ENCODE assay signal across 12 cellular contexts in the genomic region with DNA sequence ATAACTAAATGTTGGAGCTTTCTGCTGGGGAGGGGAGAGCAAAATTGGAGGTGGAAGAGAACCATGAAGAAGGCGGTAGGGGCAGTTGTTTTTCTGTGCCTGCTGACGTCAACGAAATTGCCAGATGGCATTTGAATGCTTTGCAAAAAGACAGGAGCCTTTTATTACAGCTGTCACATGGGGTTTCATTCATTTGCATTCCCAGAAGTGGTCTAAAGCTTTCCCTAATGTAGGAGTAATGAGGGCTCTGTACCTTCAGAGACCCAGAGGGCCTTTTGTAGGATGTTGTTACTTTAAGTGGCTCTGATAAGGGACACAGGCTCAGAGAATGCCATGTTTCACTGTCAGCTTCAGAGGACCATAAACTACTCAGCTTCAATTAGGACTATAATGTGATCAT.
DNase-seq lines count a peak whose midpoint lies in the region; ATAC-seq and TF ChIP-seq lines count a peak whose summit lies in the region.
"Had no signal": no experiment of that assay in that cellular context is flagged by ENCODE, and none has a peak within 500 bp of the region (broad histone marks: within the 10 kb centered on the region; RNA-seq: fewer than 3 reads in every experiment).

No MANE protein-coding gene starts in this region.

- H3K36me3 ChIP-seq in sigmoid colon = no peaks in the 10 kb centered on the region
- H3K36me3 ChIP-seq: spleen had no signal

- CTCF ChIA-PET in GM10248 (lab: Yijun Ruan, JAX) = interaction anchor here (2.0 kb wide), 1 partner anchor 13 kb away, joined by 7 read pairs; no protein-coding TSS in a partner anchor

- no peak for TF ChIP-seq POLR2A in sigmoid colon (IDR thresholded peaks at IDR 0.05)

- H3K4me3 Mint-ChIP-seq in stimulated activated naive CD8-positive, alpha-beta T cell treated with anti-CD3 and anti-CD28 coated beads, Interleukin-15, amount 100 ng/mL, for 72 hours = no peak overlapping the region
- H3K4me3 Mint-ChIP-seq: memory B cell had no signal

- H3K4me1 Mint-ChIP-seq in stimulated activated naive CD8-positive, alpha-beta T cell treated with anti-CD3 and anti-CD28 coated beads, Interleukin-15, amount 100 ng/mL, for 72 hours = no peaks in the 10 kb centered on the region
- H3K4me1 Mint-ChIP-seq: memory B cell had no signal

- 80 to 89% methylated on average over 3 of the region's 3 CpGs for WGBS in sigmoid colon, 2 donors

- TF ChIP-seq EP300 in sigmoid colon (IDR thresholded peaks at IDR 0.05) = peak in 1 of 4 donors; percentile 62

- no peaks in the 10 kb centered on the region for H3K27me3 Mint-ChIP-seq in stimulated activated naive CD8-positive, alpha-beta T cell treated with anti-CD3 and anti-CD28 coated beads, Interleukin-15, amount 100 ng/mL, for 72 hours
- H3K27me3 Mint-ChIP-seq: memory B cell had no signal

- H3K27ac ChIP-seq in sigmoid colon = peak overlapping the region; percentile 27 to 75 (median 67)
- H3K27ac ChIP-seq: spleen had no signal

- H3K27ac Mint-ChIP-seq in stimulated activated naive CD8-positive, alpha-beta T cell treated with anti-CD3 and anti-CD28 coated beads, Interleukin-15, amount 100 ng/mL, for 72 hours = no peak overlapping the region
- H3K27ac Mint-ChIP-seq: memory B cell had no signal

- no peaks in the 10 kb centered on the region for H3K9me3 ChIP-seq in sigmoid colon
- H3K9me3 ChIP-seq: spleen had no signal

- no peaks in the 10 kb centered on the region for H3K27me3 ChIP-seq in sigmoid colon
- H3K27me3 ChIP-seq: spleen had no signal

- peak; percentile 75; the same call in 2 of the 3 replicates for ATAC-seq in SK-N-SH treated with all-trans-retinoic acid at 6 μM for 48 hours
- no peak for ATAC-seq in stimulated activated naive CD8-positive, alpha-beta T cell treated with anti-CD3 and anti-CD28 coated beads, Interleukin-15, amount 100 ng/mL, for 72 hours
- ATAC-seq: GM12878, PC-3 had no signal

- no peaks in the 10 kb centered on the region for H3K9me3 Mint-ChIP-seq in stimulated activated naive CD8-positive, alpha-beta T cell treated with anti-CD3 and anti-CD28 coated beads, Interleukin-15, amount 100 ng/mL, for 72 hours

- no peak for TF ChIP-seq CTCF in sigmoid colon (IDR thresholded peaks at IDR 0.05)
- TF ChIP-seq CTCF in GM10248 (IDR thresholded peaks at IDR 0.05; ENCODE audit: control extremely low read depth, extremely low read depth, low read depth, missing control alignments) = no peak

- intact Hi-C loops in sigmoid colon (cut with DNase I) = no loop called here

- POLR2A ChIA-PET in GM10248 (lab: Yijun Ruan, JAX) = no interaction called here

- peaks cover 0 to 87% (median 54%) of the 10 kb centered on the region in 4 donors for H3K4me1 ChIP-seq in sigmoid colon
- H3K4me1 ChIP-seq: spleen had no signal

- DNase-seq in NCI-H187 treated with DMSO at 0.1 percent for 48 hours (lab: John Stamatoyannopoulos, UW) (peak; percentile 77), hippocampal formation (lab: John Stamatoyannopoulos, UW) (peak; percentile 42 to 88), sigmoid colon (no peak), amniotic stem cell (lab: John Stamatoyannopoulos, UW) (no peak), GM10248 (ENCODE audit: extremely low spot score) (no peak)
- no peak for DNase-seq in stimulated activated naive CD8-positive, alpha-beta T cell treated with anti-CD3 and anti-CD28 coated beads, Interleukin-15, amount 100 ng/mL, for 72 hours
- DNase-seq: PC-3; spleen; stimulated activated CD8-positive, alpha-beta memory T cell treated with anti-CD3 and anti-CD28 coated beads, Interleukin-4, amount 100 ng/mL, for 48 hours had no signal

- no peak overlapping the region for H3K4me3 ChIP-seq in sigmoid colon
- H3K4me3 ChIP-seq: GM12878, spleen had no signal

TF ChIP-seq in SK-N-SH treated with all-trans-retinoic acid at 6 μM for 48 hours, 23 proteins besides CTCF, POLR2A, EP300 and RAD21 (continues in another document):
- TF ChIP-seq ZNF8 (CRISPR knock-in tag; IDR thresholded peaks at IDR 0.05) (no peak), ARNTL (CRISPR knock-in tag; IDR thresholded peaks at IDR 0.05; ENCODE audit: borderline replicate concordance, low read depth) (no peak), ZFP3 (CRISPR knock-in tag; IDR thresholded peaks at IDR 0.05) (no peak), GLIS3 (CRISPR knock-in tag; IDR thresholded peaks at IDR 0.05) (no peak), BACH2 (CRISPR knock-in tag; IDR thresholded peaks at IDR 0.05; ENCODE audit: borderline replicate concordance) (no peak), ZNF565 (CRISPR knock-in tag; conservative IDR thresholded peaks at IDR 0.05; ENCODE audit: low read depth) (peak; percentile 50; the same call in 1 of the 2 replicates), ISL1 (CRISPR knock-in tag; IDR thresholded peaks at IDR 0.05) (peak; percentile 78), ZC3H10 (CRISPR knock-in tag; IDR thresholded peaks at IDR 0.05) (no peak), CSDC2 (CRISPR knock-in tag; IDR thresholded peaks at IDR 0.05) (no peak), SNAI2 (CRISPR knock-in tag; IDR thresholded peaks at IDR 0.05) (0 out of 2 replicates have a peak, but pooled peaks have one; percentile 58), OSR1 (CRISPR knock-in tag; IDR thresholded peaks at IDR 0.05) (no peak), ESRRG (CRISPR knock-in tag; IDR thresholded peaks at IDR 0.05) (no peak), ZFP30 (CRISPR knock-in tag; IDR thresholded peaks at IDR 0.05) (no peak)
- TF ChIP-seq, protein P1, sequence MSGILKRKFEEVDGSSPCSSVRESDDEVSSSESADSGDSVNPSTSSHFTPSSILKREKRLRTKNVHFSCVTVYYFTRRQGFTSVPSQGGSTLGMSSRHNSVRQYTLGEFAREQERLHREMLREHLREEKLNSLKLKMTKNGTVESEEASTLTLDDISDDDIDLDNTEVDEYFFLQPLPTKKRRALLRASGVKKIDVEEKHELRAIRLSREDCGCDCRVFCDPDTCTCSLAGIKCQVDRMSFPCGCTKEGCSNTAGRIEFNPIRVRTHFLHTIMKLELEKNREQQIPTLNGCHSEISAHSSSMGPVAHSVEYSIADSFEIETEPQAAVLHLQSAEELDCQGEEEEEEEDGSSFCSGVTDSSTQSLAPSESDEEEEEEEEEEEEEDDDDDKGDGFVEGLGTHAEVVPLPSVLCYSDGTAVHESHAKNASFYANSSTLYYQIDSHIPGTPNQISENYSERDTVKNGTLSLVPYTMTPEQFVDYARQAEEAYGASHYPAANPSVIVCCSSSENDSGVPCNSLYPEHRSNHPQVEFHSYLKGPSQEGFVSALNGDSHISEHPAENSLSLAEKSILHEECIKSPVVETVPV (CRISPR knock-in tag; IDR thresholded peaks at IDR 0.05) = 0 out of 2 replicates have a peak, but pooled peaks have one; percentile 26
- TF ChIP-seq, protein P2, sequence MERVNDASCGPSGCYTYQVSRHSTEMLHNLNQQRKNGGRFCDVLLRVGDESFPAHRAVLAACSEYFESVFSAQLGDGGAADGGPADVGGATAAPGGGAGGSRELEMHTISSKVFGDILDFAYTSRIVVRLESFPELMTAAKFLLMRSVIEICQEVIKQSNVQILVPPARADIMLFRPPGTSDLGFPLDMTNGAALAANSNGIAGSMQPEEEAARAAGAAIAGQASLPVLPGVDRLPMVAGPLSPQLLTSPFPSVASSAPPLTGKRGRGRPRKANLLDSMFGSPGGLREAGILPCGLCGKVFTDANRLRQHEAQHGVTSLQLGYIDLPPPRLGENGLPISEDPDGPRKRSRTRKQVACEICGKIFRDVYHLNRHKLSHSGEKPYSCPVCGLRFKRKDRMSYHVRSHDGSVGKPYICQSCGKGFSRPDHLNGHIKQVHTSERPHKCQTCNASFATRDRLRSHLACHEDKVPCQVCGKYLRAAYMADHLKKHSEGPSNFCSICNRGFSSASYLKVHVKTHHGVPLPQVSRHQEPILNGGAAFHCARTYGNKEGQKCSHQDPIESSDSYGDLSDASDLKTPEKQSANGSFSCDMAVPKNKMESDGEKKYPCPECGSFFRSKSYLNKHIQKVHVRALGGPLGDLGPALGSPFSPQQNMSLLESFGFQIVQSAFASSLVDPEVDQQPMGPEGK (CRISPR knock-in tag; IDR thresholded peaks at IDR 0.05; ENCODE audit: borderline replicate concordance) = no peak
- TF ChIP-seq, protein P3, sequence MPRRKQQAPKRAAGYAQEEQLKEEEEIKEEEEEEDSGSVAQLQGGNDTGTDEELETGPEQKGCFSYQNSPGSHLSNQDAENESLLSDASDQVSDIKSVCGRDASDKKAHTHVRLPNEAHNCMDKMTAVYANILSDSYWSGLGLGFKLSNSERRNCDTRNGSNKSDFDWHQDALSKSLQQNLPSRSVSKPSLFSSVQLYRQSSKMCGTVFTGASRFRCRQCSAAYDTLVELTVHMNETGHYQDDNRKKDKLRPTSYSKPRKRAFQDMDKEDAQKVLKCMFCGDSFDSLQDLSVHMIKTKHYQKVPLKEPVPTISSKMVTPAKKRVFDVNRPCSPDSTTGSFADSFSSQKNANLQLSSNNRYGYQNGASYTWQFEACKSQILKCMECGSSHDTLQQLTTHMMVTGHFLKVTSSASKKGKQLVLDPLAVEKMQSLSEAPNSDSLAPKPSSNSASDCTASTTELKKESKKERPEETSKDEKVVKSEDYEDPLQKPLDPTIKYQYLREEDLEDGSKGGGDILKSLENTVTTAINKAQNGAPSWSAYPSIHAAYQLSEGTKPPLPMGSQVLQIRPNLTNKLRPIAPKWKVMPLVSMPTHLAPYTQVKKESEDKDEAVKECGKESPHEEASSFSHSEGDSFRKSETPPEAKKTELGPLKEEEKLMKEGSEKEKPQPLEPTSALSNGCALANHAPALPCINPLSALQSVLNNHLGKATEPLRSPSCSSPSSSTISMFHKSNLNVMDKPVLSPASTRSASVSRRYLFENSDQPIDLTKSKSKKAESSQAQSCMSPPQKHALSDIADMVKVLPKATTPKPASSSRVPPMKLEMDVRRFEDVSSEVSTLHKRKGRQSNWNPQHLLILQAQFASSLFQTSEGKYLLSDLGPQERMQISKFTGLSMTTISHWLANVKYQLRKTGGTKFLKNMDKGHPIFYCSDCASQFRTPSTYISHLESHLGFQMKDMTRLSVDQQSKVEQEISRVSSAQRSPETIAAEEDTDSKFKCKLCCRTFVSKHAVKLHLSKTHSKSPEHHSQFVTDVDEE (CRISPR knock-in tag; IDR thresholded peaks at IDR 0.05) = peak; percentile 97
- TF ChIP-seq, protein P4, sequence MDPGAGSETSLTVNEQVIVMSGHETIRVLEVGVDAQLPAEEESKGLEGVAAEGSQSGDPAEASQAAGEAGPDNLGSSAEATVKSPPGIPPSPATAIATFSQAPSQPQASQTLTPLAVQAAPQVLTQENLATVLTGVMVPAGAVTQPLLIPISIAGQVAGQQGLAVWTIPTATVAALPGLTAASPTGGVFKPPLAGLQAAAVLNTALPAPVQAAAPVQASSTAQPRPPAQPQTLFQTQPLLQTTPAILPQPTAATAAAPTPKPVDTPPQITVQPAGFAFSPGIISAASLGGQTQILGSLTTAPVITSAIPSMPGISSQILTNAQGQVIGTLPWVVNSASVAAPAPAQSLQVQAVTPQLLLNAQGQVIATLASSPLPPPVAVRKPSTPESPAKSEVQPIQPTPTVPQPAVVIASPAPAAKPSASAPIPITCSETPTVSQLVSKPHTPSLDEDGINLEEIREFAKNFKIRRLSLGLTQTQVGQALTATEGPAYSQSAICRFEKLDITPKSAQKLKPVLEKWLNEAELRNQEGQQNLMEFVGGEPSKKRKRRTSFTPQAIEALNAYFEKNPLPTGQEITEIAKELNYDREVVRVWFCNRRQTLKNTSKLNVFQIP (CRISPR knock-in tag; IDR thresholded peaks at IDR 0.05; ENCODE audit: borderline replicate concordance, low read depth) = no peak

Comparison
In these comparisons a context has a peak if more than half of its experiments do, and no peak if none do; other contexts are left out.
1. DNase-seq: peak in NCI-H187 treated with DMSO at 0.1 percent for 48 hours (single experiment) and hippocampal formation (2 of 2); none in sigmoid colon (single experiment), stimulated activated naive CD8-positive, alpha-beta T cell treated with anti-CD3 and anti-CD28 coated beads, Interleukin-15, amount 100 ng/mL, for 72 hours (0 of 2), amniotic stem cell (single experiment) and GM10248 (single experiment).